ENCODE assay signal across 6 cellular contexts in the genomic region with DNA sequence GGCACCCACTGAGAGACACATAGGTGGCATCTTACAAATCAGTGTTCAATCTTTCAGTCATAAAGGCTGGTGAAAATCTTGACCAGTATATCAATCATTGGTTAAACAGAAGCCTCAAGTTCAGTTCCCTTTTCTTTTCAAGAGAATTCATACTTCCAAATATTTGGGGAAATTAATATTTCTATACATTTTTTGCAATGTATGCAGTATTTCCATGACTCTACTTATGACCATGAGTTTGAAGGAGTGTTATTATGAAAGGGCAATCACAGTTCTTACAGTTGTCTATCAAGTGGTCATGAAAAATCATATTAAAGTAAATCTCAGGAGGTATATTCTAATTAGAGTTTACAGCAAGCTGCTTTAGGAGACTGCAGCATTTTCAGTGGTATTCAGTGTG.
"Had no signal": no experiment of that assay in that cellular context is flagged by ENCODE, and none has a peak within 500 bp of the region (broad histone marks: within the 10 kb centered on the region; RNA-seq: fewer than 3 reads in every experiment).

No MANE protein-coding gene starts in this region.

- H3K4me3 ChIP-seq: GM23338 had no signal

- DNase-seq: H9, HCEC 1CT, KG1 had no signal

- H3K4me2 ChIP-seq: GM23338 had no signal

- ATAC-seq: GM23338 had no signal

- FAIRE-seq: H1, H54 had no signal
